In the genomic region with DNA sequence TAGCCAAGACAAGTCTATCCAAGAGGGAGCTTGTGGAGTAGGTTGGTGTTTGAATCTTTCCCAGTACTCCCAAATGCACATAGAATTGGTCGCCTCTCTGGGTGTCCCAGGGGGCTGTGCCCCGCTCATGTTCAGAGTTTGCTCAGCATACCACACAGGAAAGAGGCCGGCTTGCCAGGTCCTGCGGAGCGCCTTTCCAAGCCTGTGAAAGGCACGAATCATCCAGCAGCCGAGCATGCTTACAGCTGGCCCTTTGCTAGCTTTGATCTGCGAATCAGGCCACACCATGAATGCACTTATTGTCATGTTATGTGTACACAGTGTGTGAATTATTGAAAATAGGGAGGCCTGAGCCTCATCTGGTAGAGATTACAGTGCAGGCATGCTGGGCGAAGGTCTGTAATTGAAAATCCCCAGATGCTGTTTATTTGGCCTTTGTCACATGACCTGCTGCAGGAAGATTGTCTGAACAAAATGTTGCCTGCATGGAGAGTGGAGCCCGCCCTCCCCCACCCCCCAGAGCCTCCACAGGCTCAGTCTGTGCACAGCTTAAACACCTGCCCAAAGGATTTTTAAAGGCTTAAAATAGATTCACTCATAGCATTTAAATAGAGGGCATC, we compare ENCODE assay signal across 10 cellular contexts.
DNase-seq lines count a peak whose midpoint lies in the region; ATAC-seq and TF ChIP-seq lines count a peak whose summit lies in the region.
"Had no signal": no experiment of that assay in that cellular context is flagged by ENCODE, and none has a peak within 500 bp of the region (broad histone marks: within the 10 kb centered on the region; RNA-seq: fewer than 3 reads in every experiment).

No MANE protein-coding gene starts in this region.

- H4K20me1 ChIP-seq in DND-41 (ENCODE audit: insufficient read depth, low read length) = no peaks in the 10 kb centered on the region
- peaks cover 70% of the 10 kb centered on the region for H4K20me1 ChIP-seq in osteoblast (ENCODE audit: insufficient read depth, low read length)

- TF ChIP-seq EP300 in esophagus muscularis mucosa (IDR thresholded peaks at IDR 0.05) = no peak

- 35% methylated on average over 7 of the region's 10 CpGs for WGBS in esophagus muscularis mucosa

- ATAC-seq in DND-41 (ENCODE audit: insufficient read depth, low read depth) (0 out of 3 replicates have a peak, but pooled peaks have one; percentile 12), HG02588 (IDR thresholded peaks at IDR 0.05; ENCODE audit: unreplicated experiment) (no peak)
- ATAC-seq: GM12878 had no signal

- no peaks in the 10 kb centered on the region for H3K27me3 ChIP-seq in DND-41 (ENCODE audit: insufficient read depth, low read length, poor library complexity)
- H3K27me3 ChIP-seq in esophagus muscularis mucosa = no peaks in the 10 kb centered on the region
- H3K27me3 ChIP-seq in osteoblast (ENCODE audit: insufficient read depth, low read length) = no peaks in the 10 kb centered on the region

- intact Hi-C loops in esophagus muscularis mucosa (cut with DNase I) = no loop called here

- H3K79me2 ChIP-seq in DND-41 (ENCODE audit: insufficient read depth, low read length) = no peaks in the 10 kb centered on the region
- H3K79me2 ChIP-seq in osteoblast (ENCODE audit: insufficient read depth, low read length) = peaks cover 99% of the 10 kb centered on the region

- peak overlapping the region; percentile 14; the same call in 1 of the 2 replicates for H3K9ac ChIP-seq in DND-41 (ENCODE audit: low read depth, low read length)
- H3K9ac ChIP-seq: parathyroid adenoma had no signal

- H3K4me3 ChIP-seq in DND-41 (ENCODE audit: low read depth in 1 of 2, low read length in 2 of 2) (no peak overlapping the region), esophagus muscularis mucosa (no peak overlapping the region), osteoblast (ENCODE audit: insufficient read depth, low read length) (no peak overlapping the region)
- H3K4me3 ChIP-seq: GM12878 had no signal

- H3K4me1 ChIP-seq in DND-41 (ENCODE audit: insufficient read depth, low read length) = peaks cover 53% of the 10 kb centered on the region
- peaks cover 41 to 71% (median 57%) of the 10 kb centered on the region in 4 donors for H3K4me1 ChIP-seq in esophagus muscularis mucosa
- peaks cover 37% of the 10 kb centered on the region for H3K4me1 ChIP-seq in osteoblast (ENCODE audit: insufficient read depth, low read length)

- no peak for DNase-seq in DND-41
- DNase-seq in NCI-H446 (lab: John Stamatoyannopoulos, UW) = peak; percentile 70 to 87
- no peak for DNase-seq in esophagus muscularis mucosa (ENCODE audit: extremely low spot score)
- no peak for DNase-seq in osteoblast (ENCODE audit: insufficient read length, low spot score, missing footprints)
- DNase-seq in GM13976 (ENCODE audit: low spot score) = no peak
- DNase-seq in hippocampal formation (lab: John Stamatoyannopoulos, UW) = no peak
- DNase-seq in erythroblast (lab: John Stamatoyannopoulos, UW) = no peak

- H2AFZ ChIP-seq in DND-41 (ENCODE audit: low read depth, low read length) (peak overlapping the region; percentile 51; the same call in 1 of the 2 replicates), osteoblast (ENCODE audit: low read length) (no peak overlapping the region)
- H2AFZ ChIP-seq: parathyroid adenoma had no signal

- in situ Hi-C loops in GM13976 (cut with MboI; ENCODE audit: low sequenced_read_pairs, unreplicated experiment) = no loop called here

- TF ChIP-seq POLR2A in esophagus muscularis mucosa (IDR thresholded peaks at IDR 0.05; ENCODE audit: low read depth) (no peak), erythroblast (IDR thresholded peaks at IDR 0.05; ENCODE audit: low read length) (no peak)

- peak overlapping the region; percentile 67 for H3K27ac ChIP-seq in DND-41 (ENCODE audit: low read length)
- H3K27ac ChIP-seq in esophagus muscularis mucosa (replicated peaks in 1 of 4) = peak overlapping the region; percentile 16 to 43 (median 32)
- peak overlapping the region; percentile 23 for H3K27ac ChIP-seq in osteoblast (ENCODE audit: low read depth, low read length)
- H3K27ac ChIP-seq: parathyroid adenoma had no signal

- no peak overlapping the region for H3K4me2 ChIP-seq in DND-41 (ENCODE audit: insufficient read depth, low read length)
- no peak overlapping the region for H3K4me2 ChIP-seq in osteoblast (ENCODE audit: insufficient read depth, low read length)

- TF ChIP-seq CTCF in DND-41 (IDR thresholded peaks at IDR 0.05; ENCODE audit: borderline replicate concordance, extremely low read depth, low read length, poor library complexity, severe bottlenecking) = no peak
- no peak for TF ChIP-seq CTCF in esophagus muscularis mucosa (IDR thresholded peaks at IDR 0.05)
- TF ChIP-seq CTCF in osteoblast (IDR thresholded peaks at IDR 0.05; ENCODE audit: extremely low read depth, low read depth, low read length) = no peak
- TF ChIP-seq CTCF in GM13976 (IDR thresholded peaks at IDR 0.05; ENCODE audit: borderline replicate concordance, control extremely low read depth, extremely low read depth, insufficient read depth, missing control alignments) = no peak

- H3K9me3 ChIP-seq in DND-41 (ENCODE audit: insufficient read depth, low read length, severe bottlenecking) (no peaks in the 10 kb centered on the region), esophagus muscularis mucosa (no peaks in the 10 kb centered on the region), osteoblast (ENCODE audit: low read depth, low read length) (no peaks in the 10 kb centered on the region)

- no peaks in the 10 kb centered on the region for H3K36me3 ChIP-seq in DND-41 (ENCODE audit: insufficient read depth, low read length)
- H3K36me3 ChIP-seq in esophagus muscularis mucosa = no peaks in the 10 kb centered on the region
- no peaks in the 10 kb centered on the region for H3K36me3 ChIP-seq in osteoblast (ENCODE audit: insufficient read depth, low read length)

Comparison
In these comparisons a context has a peak if more than half of its experiments do, and no peak if none do; other contexts are left out.
1. DNase-seq: peak in NCI-H446 (2 of 2); none in DND-41 (single experiment), esophagus muscularis mucosa (single experiment), osteoblast (single experiment), GM13976 (single experiment), hippocampal formation (0 of 2) and erythroblast (0 of 2).
2. Peak in every context shown above with its lines, with median percentiles within 50 percentile points of each other: H3K27ac ChIP-seq.